1 cellular context compared by ENCODE assay signal in the genomic region with DNA sequence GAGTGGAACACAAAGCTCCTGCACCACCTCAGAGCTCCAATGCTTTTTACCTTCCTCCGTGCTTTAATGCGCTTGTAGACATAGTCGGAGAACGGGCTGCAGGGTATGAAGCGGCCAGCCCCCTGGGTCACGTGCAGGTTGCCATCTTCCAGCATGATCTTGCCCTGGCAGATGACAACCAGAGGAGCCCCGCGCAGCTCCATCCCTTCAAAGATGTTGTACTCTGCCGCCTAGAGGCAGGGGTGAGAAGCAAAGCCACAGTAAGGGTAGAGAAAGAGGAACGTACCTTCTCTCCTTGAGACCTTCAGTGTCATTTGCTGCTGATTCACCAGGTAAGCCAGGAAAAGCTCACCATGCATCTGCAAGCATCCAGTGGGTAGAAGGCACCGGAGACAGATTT.
A peak's percentile ranks its signal among the peaks of the same experiment; 100 is the strongest.
TF ChIP-seq lines count a peak whose summit lies in the region.

No MANE protein-coding gene starts in this region.

TF ChIP-seq in H1, 55 proteins besides CTCF, POLR2A, EP300 and RAD21 (continued from another document):
- TF ChIP-seq, protein P1, sequence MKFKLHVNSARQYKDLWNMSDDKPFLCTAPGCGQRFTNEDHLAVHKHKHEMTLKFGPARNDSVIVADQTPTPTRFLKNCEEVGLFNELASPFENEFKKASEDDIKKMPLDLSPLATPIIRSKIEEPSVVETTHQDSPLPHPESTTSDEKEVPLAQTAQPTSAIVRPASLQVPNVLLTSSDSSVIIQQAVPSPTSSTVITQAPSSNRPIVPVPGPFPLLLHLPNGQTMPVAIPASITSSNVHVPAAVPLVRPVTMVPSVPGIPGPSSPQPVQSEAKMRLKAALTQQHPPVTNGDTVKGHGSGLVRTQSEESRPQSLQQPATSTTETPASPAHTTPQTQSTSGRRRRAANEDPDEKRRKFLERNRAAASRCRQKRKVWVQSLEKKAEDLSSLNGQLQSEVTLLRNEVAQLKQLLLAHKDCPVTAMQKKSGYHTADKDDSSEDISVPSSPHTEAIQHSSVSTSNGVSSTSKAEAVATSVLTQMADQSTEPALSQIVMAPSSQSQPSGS (IDR thresholded peaks at IDR 0.05; ENCODE audit: low read length), result 0 out of 2 replicates have a peak, but pooled peaks have one; percentile 14
